9 cellular contexts compared by ENCODE assay signal in the genomic region with DNA sequence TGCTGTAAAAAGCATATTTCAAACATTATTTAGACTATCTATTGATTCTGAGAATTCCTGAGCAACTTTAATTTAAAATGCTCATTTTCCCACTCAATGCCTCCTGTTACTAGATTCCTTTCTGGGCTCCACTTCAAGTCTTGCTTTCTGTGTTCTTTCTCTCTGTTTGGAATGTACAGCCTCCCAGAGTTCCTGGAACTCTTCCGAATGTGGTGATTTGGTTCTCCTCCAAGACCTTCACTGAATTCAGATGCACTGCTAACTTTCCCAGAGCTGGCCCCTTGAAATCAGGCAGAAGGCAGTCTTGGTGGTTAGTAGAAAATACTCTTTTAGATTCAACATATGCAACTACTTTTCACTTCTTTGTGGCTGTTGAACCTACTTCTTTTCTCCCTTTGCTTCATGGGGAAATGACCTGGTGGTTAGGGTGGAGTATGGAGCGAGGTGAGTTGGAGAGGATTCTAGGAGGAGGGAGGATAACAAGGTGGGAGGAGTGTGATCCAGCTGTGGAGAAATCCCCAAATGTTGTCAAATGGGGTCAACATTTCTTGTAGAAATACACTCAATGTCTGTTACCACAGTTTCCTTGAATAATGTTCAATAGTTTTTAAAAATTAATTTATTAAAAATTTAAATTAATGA. TPM values are rescaled to one million over a fixed set of nuclear protein-coding genes. Genes with fewer than 3 reads are reported as not detected.
A peak's percentile ranks its signal among the peaks of the same experiment; 100 is the strongest.
DNase-seq lines count a peak whose midpoint lies in the region; ATAC-seq, FAIRE-seq and TF ChIP-seq lines count a peak whose summit lies in the region.
"Had no signal": no experiment of that assay in that cellular context is flagged by ENCODE, and none has a peak within 500 bp of the region (broad histone marks: within the 10 kb centered on the region; RNA-seq: fewer than 3 reads in every experiment).

No MANE protein-coding gene starts in this region.

- H2BK12ac ChIP-seq in H1 (ENCODE audit: low read depth, low read length) = no peak overlapping the region

- no peak overlapping the region for H3K27ac ChIP-seq in H1 (ENCODE audit: low read depth, low read length)
- peak overlapping the region; percentile 36 to 80 (median 63) for H3K27ac ChIP-seq in tibial nerve

- H3K9ac ChIP-seq in Loucy (ENCODE audit: low read depth, low read length, poor library complexity, severe bottlenecking) (no peak overlapping the region), H1 (replicated peaks in 1 of 4; ENCODE audit: extremely low read depth in 1 of 4, low read depth in 3 of 4, low read length in 3 of 4) (no peak overlapping the region)

- no peak overlapping the region for H2BK120ac ChIP-seq in H1 (replicated peaks; ENCODE audit: low read depth, low read length)

- no peak overlapping the region for H4K5ac ChIP-seq in H1 (ENCODE audit: insufficient read length, low read depth, low read length)

- H3K36me3 ChIP-seq in Loucy (ENCODE audit: insufficient read depth, low read length) (no peaks in the 10 kb centered on the region), H1 (ENCODE audit: control insufficient read depth in 2 of 4, insufficient read depth in 4 of 4, low read length in 3 of 4) (no peaks in the 10 kb centered on the region), tibial nerve (no peaks in the 10 kb centered on the region)

- no peak overlapping the region for H4K8ac ChIP-seq in H1 (ENCODE audit: extremely low read depth, insufficient read depth, low read length)

- no peak overlapping the region for H2BK20ac ChIP-seq in H1 (ENCODE audit: low read length)

- H3K23ac ChIP-seq in H1 (ENCODE audit: insufficient read length) = no peak overlapping the region

- no peaks in the 10 kb centered on the region for H3K79me1 ChIP-seq in H1 (ENCODE audit: low read depth, low read length)

- H2BK15ac ChIP-seq in H1 (ENCODE audit: low read length) = no peak overlapping the region

- H3K4ac ChIP-seq in H1 (replicated peaks; ENCODE audit: insufficient read length, low read depth, low read length) = no peak overlapping the region

- H3K4me2 ChIP-seq in Loucy (ENCODE audit: low read depth, low read length, poor library complexity, severe bottlenecking) (no peak overlapping the region), H1 (ENCODE audit: insufficient read depth in 1 of 2, low read depth in 2 of 2, low read length in 2 of 2) (no peak overlapping the region)

- WGBS in H1 (ENCODE audit: extremely low coverage in 1 of 2, insufficient coverage in 1 of 2, insufficient read length in 1 of 2, insufficient replicate concordance in 2 of 2, low coverage in 1 of 2, low lambda C conversion rate in 2 of 2, missing lambda C conversion rate in 1 of 2), 2 experiments = 46% methylated on average over 2 of the region's 2 CpGs; no CpG with 5 or more reads in 1 of the 2 experiments
- 17 to 18% methylated on average over 2 of the region's 2 CpGs for WGBS in tibial nerve, 2 donors

- no peaks in the 10 kb centered on the region for H3K4me1 ChIP-seq in Loucy (ENCODE audit: insufficient read depth, low read length, poor library complexity, severe bottlenecking)
- 0 out of 7 replicates have a peak, but pooled peaks cover 0 to 2% (median 0%) of the 10 kb centered on the region in 4 experiments for H3K4me1 ChIP-seq in H1 (replicated peaks in 1 of 4; ENCODE audit: control insufficient read depth in 3 of 4, insufficient read depth in 4 of 4, low read length in 3 of 4)
- H3K4me1 ChIP-seq in tibial nerve = peaks cover 0 to 19% (median 0%) of the 10 kb centered on the region in 4 donors

- no peak for TF ChIP-seq EP300 in H1 (IDR thresholded peaks at IDR 0.05; ENCODE audit: borderline replicate concordance in 1 of 2, low read depth in 2 of 2, low read length in 2 of 2)
- TF ChIP-seq EP300 in tibial nerve (IDR thresholded peaks at IDR 0.05) = peak in 1 of 2 donors; percentile 58

- TF ChIP-seq CTCF in Loucy (conservative IDR thresholded peaks at IDR 0.05; ENCODE audit: low read length) = no peak
- TF ChIP-seq CTCF in H1 (IDR thresholded peaks at IDR 0.05; ENCODE audit: control extremely low read depth in 1 of 3, insufficient read depth in 1 of 3, low read depth in 1 of 3, low read length in 3 of 3) = no peak
- no peak for TF ChIP-seq CTCF in tibial nerve (IDR thresholded peaks at IDR 0.05)

- H3K27me3 ChIP-seq in Loucy (ENCODE audit: insufficient read depth, low read length, poor library complexity, severe bottlenecking) = no peaks in the 10 kb centered on the region
- no peaks in the 10 kb centered on the region for H3K27me3 ChIP-seq in H1 (replicated peaks in 1 of 4; ENCODE audit: control insufficient read depth in 3 of 4, extremely low read depth in 1 of 4, insufficient read depth in 3 of 4, low read length in 3 of 4)
- no peaks in the 10 kb centered on the region for H3K27me3 ChIP-seq in tibial nerve

- H2AFZ ChIP-seq in Loucy (ENCODE audit: low read length) (peak overlapping the region; percentile 74), H1 (ENCODE audit: low read length) (0 out of 2 replicates have a peak overlapping the region, but pooled peaks have one; percentile 38)

- ATAC-seq in HG03135 (IDR thresholded peaks at IDR 0.05; ENCODE audit: unreplicated experiment) (no peak), GM21390 (IDR thresholded peaks at IDR 0.05; ENCODE audit: unreplicated experiment) (no peak)
- ATAC-seq: activated CD8-positive, alpha-beta T cell treated with anti-CD3 and anti-CD28 coated beads, Interleukin-2, amount 10 ng/mL, durations not matched to agents 7 days and 5 days had no signal

- no peak overlapping the region for H3K4me3 ChIP-seq in Loucy (ENCODE audit: low read length, poor library complexity, severe bottlenecking)
- no peak overlapping the region for H3K4me3 ChIP-seq in H1 (ENCODE audit: extremely low read depth in 1 of 4, insufficient read depth in 2 of 4, low read depth in 3 of 4, low read length in 4 of 4)
- H3K4me3 ChIP-seq in tibial nerve = peak overlapping the region in 1 of 4 donors; percentile 18

- no peaks in the 10 kb centered on the region for H3F3A ChIP-seq in Loucy (ENCODE audit: low read depth)

- POLR2A ChIA-PET in H1 (lab: Charles Lee; ENCODE audit: partially characterized antibody) = no interaction called here

- H3K23me2 ChIP-seq in H1 (ENCODE audit: low read depth, low read length) = no peaks in the 10 kb centered on the region

- no peak overlapping the region for H2BK5ac ChIP-seq in H1 (ENCODE audit: low read depth, low read length)

- no peaks in the 10 kb centered on the region for H3K9me2 ChIP-seq in Loucy (replicated peaks; ENCODE audit: low read depth, low read length)

- CTCF ChIA-PET in H1 (lab: Charles Lee; ENCODE audit: partially characterized antibody) = no interaction called here

- no peak overlapping the region for H4K91ac ChIP-seq in H1 (replicated peaks; ENCODE audit: insufficient read length, low read length)

- no peaks in the 10 kb centered on the region for H3K79me2 ChIP-seq in Loucy (ENCODE audit: insufficient read depth, low read length)
- H3K79me2 ChIP-seq in H1 (ENCODE audit: control insufficient read depth in 1 of 2, insufficient read depth in 2 of 2, low read length in 2 of 2) = no peaks in the 10 kb centered on the region

- H4K20me1 ChIP-seq in Loucy (ENCODE audit: insufficient read depth, low read length, poor library complexity, severe bottlenecking) (no peaks in the 10 kb centered on the region), H1 (replicated peaks in 1 of 2; ENCODE audit: control insufficient read depth in 1 of 2, insufficient read depth in 2 of 2, low read length in 2 of 2) (no peaks in the 10 kb centered on the region)

- no peak for TF ChIP-seq POLR2A in H1 (IDR thresholded peaks at IDR 0.05; ENCODE audit: control extremely low read depth in 1 of 2, low read depth in 2 of 2, low read length in 2 of 2)
- TF ChIP-seq POLR2A in tibial nerve (IDR thresholded peaks at IDR 0.05) = no peak

- H3K18ac ChIP-seq in H1 (ENCODE audit: extremely low read depth, low read length) = no peak overlapping the region

- no peak overlapping the region for H3K56ac ChIP-seq in H1 (replicated peaks; ENCODE audit: insufficient read length, low read depth, low read length)

- no peak overlapping the region for H3K14ac ChIP-seq in H1 (ENCODE audit: insufficient read length)

- H3K9me3 ChIP-seq in Loucy (ENCODE audit: insufficient read depth, low read depth, low read length) (no peaks in the 10 kb centered on the region), H1 (ENCODE audit: insufficient read depth in 2 of 2, low read depth in 1 of 2, low read length in 1 of 2) (peaks cover 3 to 7% of the 10 kb centered on the region in 2 experiments; a peak in 2 of 4 replicates), tibial nerve (peaks cover 0 to 8% (median 0%) of the 10 kb centered on the region in 4 donors)

- no peak for FAIRE-seq in H1 (lab: Jason Lieb, UNC)

- DNase-seq in H1 (ENCODE audit: low read depth in 1 of 2, low spot score in 2 of 2) (no peak), middle frontal gyrus (ENCODE audit: extremely low spot score, low spot score) (peak; percentile 54), tibial nerve (ENCODE audit: low spot score in 2 of 2) (peak in 1 of 2 donors; percentile 36), GM19238 (ENCODE audit: insufficient read length, low spot score) (no peak)
- DNase-seq: activated CD8-positive, alpha-beta T cell treated with anti-CD3 and anti-CD28 coated beads, Interleukin-2, amount 10 ng/mL, durations not matched to agents 7 days and 5 days; NCI-H526 treated with DMSO at 0.1 percent for 48 hours had no signal

- H2AK5ac ChIP-seq in H1 (ENCODE audit: low read depth, low read length) = no peak overlapping the region

- no peak for TF ChIP-seq RAD21 in H1 (IDR thresholded peaks at IDR 0.05 in 1 of 2, conservative IDR thresholded peaks at IDR 0.05 in 1 of 2; ENCODE audit: low read depth in 2 of 2, low read length in 2 of 2)

TF ChIP-seq in H1, 55 proteins besides CTCF, POLR2A, EP300 and RAD21 (continues in another document):
- TF ChIP-seq SIN3A (conservative IDR thresholded peaks at IDR 0.05 in 1 of 2, IDR thresholded peaks at IDR 0.05 in 1 of 2; ENCODE audit: low read depth in 1 of 2, low read length in 2 of 2) = no peak
- no peak for TF ChIP-seq TAF1 (IDR thresholded peaks at IDR 0.05; ENCODE audit: low read depth, low read length)
- no peak for TF ChIP-seq HDAC6 (IDR thresholded peaks at IDR 0.05; ENCODE audit: low read depth, low read length)
- no peak for TF ChIP-seq CEBPB (IDR thresholded peaks at IDR 0.05; ENCODE audit: low read depth, low read length)

RNA-seq across cellular contexts. Expression of gene CCDC7, which starts 27.9 kb away (rescaled TPM):
- total RNA-seq in H1 (2021; fragmentation: NEBNext Ultra II Directional; extraction: Animal tissue kit (Norgen Biotek cat#: 25700)) = 0.46 and 0.74 TPM in 2 replicates
- 0.14 and 0.18 TPM in 2 replicates for polyA plus RNA-seq in H1 (2011; rRNA removed)
- polyA plus RNA-seq in H1 (2011; cell fraction: cytosol; rRNA removed) = 0.14 TPM
- 0.53 TPM for polyA plus RNA-seq in H1 (2011; cell fraction: nucleus; rRNA removed)
- polyA plus RNA-seq in H1 (2012, experiment 1 of 2) = 0.19 to 0.77 TPM (median 0.27 TPM) in 4 replicates
- polyA plus RNA-seq in H1 (2012, experiment 2 of 2) = 0.42 TPM
- 0.73 TPM for polyA plus RNA-seq in H1 (2013, experiment 1 of 2)
- 0.46 TPM for polyA plus RNA-seq in H1 (2013, experiment 2 of 2)
- 0.35 and 1.00 TPM in 2 replicates for polyA minus RNA-seq in H1 (2011; rRNA and poly(A)+ RNA removed)
- polyA minus RNA-seq in H1 (2011; cell fraction: cytosol; rRNA and poly(A)+ RNA removed) = not detected
- 2.3 TPM for polyA minus RNA-seq in H1 (2011; cell fraction: nucleus; rRNA and poly(A)+ RNA removed)
- 10 to 100 TPM; 20.7 to 97.0 (median 45.6) TPM for total RNA-seq in tibial nerve

Comparison
In these comparisons a context has a peak if more than half of its experiments do, and no peak if none do; other contexts are left out.
1. RNA of gene CCDC7, which starts 27.9 kb away (total RNA-seq): 20.7 to 97.0 TPM in tibial nerve; 0.46 to 0.74 TPM in H1; every median in the first group is over 10 times any median in the second.